Comparison of ENCODE assay signal across 16 cellular contexts in the genomic region with DNA sequence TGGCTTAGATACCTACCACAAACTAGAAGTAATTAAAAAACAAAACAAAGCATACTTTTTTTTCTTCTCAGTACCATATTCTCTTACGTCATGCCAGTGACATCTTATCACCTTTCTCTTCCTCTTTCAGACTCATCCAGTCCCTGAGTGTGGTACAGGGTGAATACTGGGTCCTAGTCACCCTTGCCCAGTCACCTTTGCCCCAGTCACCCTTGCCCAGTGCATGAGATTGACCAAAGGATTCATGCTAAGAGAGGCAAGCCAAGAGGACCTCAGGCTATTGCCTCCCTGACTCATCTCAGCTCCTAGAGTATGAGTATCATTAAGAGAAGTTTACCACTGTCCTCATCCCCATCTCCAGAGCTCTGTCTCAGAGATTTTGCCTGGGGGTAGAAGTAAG. TPM values are rescaled to one million over a fixed set of nuclear protein-coding genes. Genes with fewer than 3 reads are reported as not detected.
DNase-seq lines count a peak whose midpoint lies in the region; ATAC-seq, FAIRE-seq and TF ChIP-seq lines count a peak whose summit lies in the region.
"Had no signal": no experiment of that assay in that cellular context is flagged by ENCODE, and none has a peak within 500 bp of the region (broad histone marks: within the 10 kb centered on the region; RNA-seq: fewer than 3 reads in every experiment).

No MANE protein-coding gene starts in this region.

- no peak overlapping the region for H3K4me3 Mint-ChIP-seq in T-helper 2 cell treated with Interferon-gamma antibody and Interleukin-4, amounts not matched to agents 5 μg/mL and 100 μg/mL, for 36 hours
- H3K4me3 Mint-ChIP-seq: activated CD4-positive, alpha-beta memory T cell treated with anti-CD3 and anti-CD28 coated beads, Interleukin-2, amount 10 ng/mL, durations not matched to agents 7 days and 5 days; activated naive CD4-positive, alpha-beta T cell treated with anti-CD3 and anti-CD28 coated beads for 36 hours; CD4-positive, alpha-beta T cell had no signal

- H3K36me3 Mint-ChIP-seq in T-helper 2 cell treated with Interferon-gamma antibody and Interleukin-4, amounts not matched to agents 5 μg/mL and 100 μg/mL, for 36 hours (ENCODE audit: low read depth) = no peaks in the 10 kb centered on the region

- H3K27ac ChIP-seq in Peyer's patch (no peak overlapping the region), small intestine (ENCODE audit: low read depth in 1 of 2, low read length in 1 of 2) (no peak overlapping the region)

- H3K27me3 ChIP-seq in Peyer's patch (no peaks in the 10 kb centered on the region), small intestine (ENCODE audit: control insufficient read depth in 2 of 2, insufficient read depth in 2 of 2, low read length in 2 of 2) (no peaks in the 10 kb centered on the region)

- H3K4me1 Mint-ChIP-seq in T-helper 2 cell treated with Interferon-gamma antibody and Interleukin-4, amounts not matched to agents 5 μg/mL and 100 μg/mL, for 36 hours (ENCODE audit: low read depth) = no peaks in the 10 kb centered on the region
- H3K4me1 Mint-ChIP-seq: activated CD4-positive, alpha-beta memory T cell treated with anti-CD3 and anti-CD28 coated beads, Interleukin-2, amount 10 ng/mL, durations not matched to agents 7 days and 5 days had no signal

- no peak for TF ChIP-seq CTCF in Peyer's patch (IDR thresholded peaks at IDR 0.05)

- FAIRE-seq in small intestine (lab: Jason Lieb, UNC) = no peak

- H3K9me3 ChIP-seq in Peyer's patch (no peaks in the 10 kb centered on the region), small intestine (ENCODE audit: control insufficient read depth, low read depth) (no peaks in the 10 kb centered on the region)

- H3K4me3 ChIP-seq in Peyer's patch (no peak overlapping the region), small intestine (ENCODE audit: low read depth in 1 of 2, low read length in 2 of 2) (no peak overlapping the region)

- WGBS in small intestine, 3 donors = 59 to 88% (median 86%) methylated on average over 1 of the region's 1 CpG

- no peak overlapping the region for H3K27ac Mint-ChIP-seq in T-helper 2 cell treated with Interferon-gamma antibody and Interleukin-4, amounts not matched to agents 5 μg/mL and 100 μg/mL, for 36 hours
- H3K27ac Mint-ChIP-seq: activated CD4-positive, alpha-beta memory T cell treated with anti-CD3 and anti-CD28 coated beads, Interleukin-2, amount 10 ng/mL, durations not matched to agents 7 days and 5 days; activated naive CD4-positive, alpha-beta T cell treated with anti-CD3 and anti-CD28 coated beads for 36 hours; CD4-positive, alpha-beta T cell; progenitor cell of endocrine pancreas had no signal

- TF ChIP-seq POLR2A in Peyer's patch (IDR thresholded peaks at IDR 0.05) = no peak

- ATAC-seq in GM18870 (IDR thresholded peaks at IDR 0.05; ENCODE audit: unreplicated experiment) (peak; percentile 45), HG02678 (IDR thresholded peaks at IDR 0.05; ENCODE audit: unreplicated experiment) (peak; percentile 43)

- H3K9me3 Mint-ChIP-seq in T-helper 2 cell treated with Interferon-gamma antibody and Interleukin-4, amounts not matched to agents 5 μg/mL and 100 μg/mL, for 36 hours = no peaks in the 10 kb centered on the region
- H3K9me3 Mint-ChIP-seq: activated CD4-positive, alpha-beta memory T cell treated with anti-CD3 and anti-CD28 coated beads, Interleukin-2, amount 10 ng/mL, durations not matched to agents 7 days and 5 days; activated naive CD4-positive, alpha-beta T cell treated with anti-CD3 and anti-CD28 coated beads for 36 hours; CD4-positive, alpha-beta T cell had no signal

- no peaks in the 10 kb centered on the region for H3K4me1 ChIP-seq in Peyer's patch
- H3K4me1 ChIP-seq in small intestine (ENCODE audit: control insufficient read depth in 2 of 2, insufficient read depth in 1 of 2, low read depth in 1 of 2, low read length in 1 of 2) = no peaks in the 10 kb centered on the region

- H3K36me3 ChIP-seq in Peyer's patch = no peaks in the 10 kb centered on the region
- H3K36me3 ChIP-seq in small intestine (ENCODE audit: control insufficient read depth in 2 of 2, insufficient read depth in 2 of 2, low read length in 2 of 2) = no peaks in the 10 kb centered on the region

- DNase-seq in Peyer's patch = peak in 2 of 3 donors; percentile 70 to 79
- DNase-seq in small intestine = peak; percentile 18
- DNase-seq in NCI-H526 (lab: John Stamatoyannopoulos, UW) = no peak
- no peak for DNase-seq in T-helper 2 cell treated with Interferon-gamma antibody and Interleukin-4, amounts not matched to agents 5 μg/mL and 100 μg/mL, for 36 hours (ENCODE audit: low spot score)
- DNase-seq in HK-2 (ENCODE audit: unreplicated experiment) = no peak
- DNase-seq in ecto neural progenitor cell (ENCODE audit: low spot score) = no peak
- DNase-seq: activated CD4-positive, alpha-beta memory T cell treated with anti-CD3 and anti-CD28 coated beads, Interleukin-2, amount 10 ng/mL, durations not matched to agents 7 days and 5 days; activated naive CD4-positive, alpha-beta T cell treated with anti-CD3 and anti-CD28 coated beads for 36 hours; caudate nucleus; CD4-positive, alpha-beta T cell; NCI-H187 treated with DMSO at 0.1 percent for 48 hours; stimulated activated CD4-positive, alpha-beta T cell treated with anti-CD3 and anti-CD28 coated beads, Interleukin-4, amount 100 ng/mL, for 24 hours had no signal

- peaks cover 17% of the 10 kb centered on the region for H3K27me3 Mint-ChIP-seq in T-helper 2 cell treated with Interferon-gamma antibody and Interleukin-4, amounts not matched to agents 5 μg/mL and 100 μg/mL, for 36 hours (ENCODE audit: low read depth)
- H3K27me3 Mint-ChIP-seq: progenitor cell of endocrine pancreas had no signal

RNA-seq across cellular contexts. Expression of gene TSPAN12, which starts 10.0 kb away (rescaled TPM):
- 100 to 1,000 TPM in 2 of 4 donors, 10 to 100 TPM in 2; 13.2 to 103 (median 84.6) TPM for total RNA-seq in Peyer's patch
- 10 to 100 TPM; 26.8 to 31.3 (median 28.9) TPM for polyA plus RNA-seq in small intestine
- total RNA-seq: activated CD4-positive, alpha-beta memory T cell treated with anti-CD3 and anti-CD28 coated beads, Interleukin-2, amount 10 ng/mL, durations not matched to agents 7 days and 5 days; activated naive CD4-positive, alpha-beta T cell treated with anti-CD3 and anti-CD28 coated beads for 36 hours; CD4-positive, alpha-beta T cell; mononuclear cell had no signal

Comparison
In these comparisons a context has a peak if more than half of its experiments do, and no peak if none do; other contexts are left out.
1. DNase-seq: peak in Peyer's patch (2 of 3) and small intestine (single experiment); none in NCI-H526 (0 of 2), T-helper 2 cell treated with Interferon-gamma antibody and Interleukin-4, amounts not matched to agents 5 μg/mL and 100 μg/mL, for 36 hours (single experiment), HK-2 (single experiment) and ecto neural progenitor cell (single experiment).